19 cellular contexts compared by ENCODE assay signal in the genomic region with DNA sequence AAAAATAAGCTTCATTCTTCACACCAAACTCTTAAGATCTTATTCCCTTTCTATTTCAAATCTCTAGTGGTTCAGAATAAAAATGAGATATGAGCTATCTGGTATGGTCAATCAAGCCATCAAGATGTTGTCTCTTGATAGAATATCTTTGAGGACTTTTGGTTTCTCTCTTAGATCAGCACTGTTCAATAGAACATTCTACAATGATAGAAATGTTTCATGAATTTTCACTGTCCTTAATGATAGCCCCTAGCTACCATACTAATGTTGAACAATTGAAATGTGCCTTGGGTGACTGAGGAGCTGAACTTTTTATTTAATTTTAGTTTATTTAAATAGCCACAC. TPM values are rescaled to one million over a fixed set of nuclear protein-coding genes. Genes with fewer than 3 reads are reported as not detected.
A peak's percentile ranks its signal among the peaks of the same experiment; 100 is the strongest.
DNase-seq lines count a peak whose midpoint lies in the region; ATAC-seq and TF ChIP-seq lines count a peak whose summit lies in the region.
"Had no signal": no experiment of that assay in that cellular context is flagged by ENCODE, and none has a peak within 500 bp of the region (broad histone marks: within the 10 kb centered on the region; RNA-seq: fewer than 3 reads in every experiment).

No MANE protein-coding gene starts in this region.

- no peak overlapping the region for H2BK5ac ChIP-seq in IMR-90 (ENCODE audit: low read depth, low read length, poor library complexity, severe bottlenecking)

- H3K9me3 ChIP-seq in IMR-90 (ENCODE audit: control insufficient read depth, insufficient read depth, low read length): no peaks in the 10 kb centered on the region
- no peaks in the 10 kb centered on the region for H3K9me3 ChIP-seq in Karpas-422 (ENCODE audit: low read length)
- H3K9me3 ChIP-seq: HAP-1, neutrophil, thoracic aorta had no signal

- peak overlapping the region; percentile 27; the same call in 1 of the 2 replicates for H4K91ac ChIP-seq in IMR-90 (ENCODE audit: insufficient read depth, low read depth, low read length)

- no peak overlapping the region for H2BK20ac ChIP-seq in IMR-90 (ENCODE audit: low read depth, low read length)

- CTCF ChIA-PET in IMR-90 (lab: Yijun Ruan, JAX): interaction anchor here (0.6 kb wide), 1 partner anchor 9 kb away, joined by 4 read pairs; no protein-coding TSS in a partner anchor

- dilution Hi-C loops in IMR-90 (cut with HindIII; ENCODE audit: low sequenced_read_pairs, unreplicated experiment): no loop called here

- H3K79me1 ChIP-seq in IMR-90 (ENCODE audit: low read depth in 1 of 2, low read length in 2 of 2): no peaks in the 10 kb centered on the region

- H3K56ac ChIP-seq in IMR-90 (ENCODE audit: extremely low read depth, insufficient read depth, low read length): no peak overlapping the region

- intact Hi-C loops in IMR-90 (cut with micrococcal nuclease): no loop called here

- in situ Hi-C loops in IMR-90 (cut with MboI; ENCODE audit: low sequenced_read_pairs): no loop called here

- H3K27ac ChIP-seq in IMR-90 (ENCODE audit: insufficient read depth, low read length) (no peak overlapping the region), Karpas-422 (ENCODE audit: low read length) (no peak overlapping the region)
- H3K27ac ChIP-seq: neutrophil, thoracic aorta had no signal

- no peak for TF ChIP-seq CTCF in IMR-90 (conservative IDR thresholded peaks at IDR 0.05; ENCODE audit: low read depth, low read length)

- H3K4ac ChIP-seq in IMR-90 (ENCODE audit: low read depth, low read length): no peak overlapping the region

- DNase-seq in IMR-90: no peak
- no peak for DNase-seq in H4 (ENCODE audit: low spot score)
- no peak for DNase-seq in Karpas-422
- DNase-seq in HuH-7.5 (ENCODE audit: low spot score): no peak
- DNase-seq: activated CD4-positive, alpha-beta T cell treated with anti-CD3 and anti-CD28 coated beads, Interleukin-2, amount 50 U/mL, for 48 hours; activated effector memory CD4-positive, alpha-beta T cell treated with anti-CD3 and anti-CD28 coated beads, Interleukin-2, amount 50 U/mL, for 16 hours; amygdala; effector CD4-positive, alpha-beta T cell; NCI-H187 treated with DMSO at 0.1 percent for 48 hours; NCI-H446 treated with DMSO at 0.1 percent for 48 hours; Right ventricle myocardium superior; stimulated activated CD8-positive, alpha-beta memory T cell treated with anti-CD3 and anti-CD28 coated beads, Interleukin-4, amount 100 ng/mL, for 48 hours had no signal

- no peak for TF ChIP-seq POLR2A in IMR-90 (IDR thresholded peaks at IDR 0.05; ENCODE audit: low read depth, low read length)

- no peak overlapping the region for H2BK120ac ChIP-seq in IMR-90 (ENCODE audit: low read depth, low read length)

- H3K14ac ChIP-seq in IMR-90 (replicated peaks; ENCODE audit: low read depth, low read length): no peak overlapping the region

- H3K36me3 ChIP-seq in IMR-90 (ENCODE audit: control insufficient read depth, insufficient read depth, low read length) (peaks cover 8% of the 10 kb centered on the region), Karpas-422 (ENCODE audit: insufficient read depth, low read length) (peaks cover 15% of the 10 kb centered on the region; the same call in 1 of the 2 replicates)
- H3K36me3 ChIP-seq: HAP-1 had no signal

- no peak overlapping the region for H2AK9ac ChIP-seq in IMR-90 (replicated peaks; ENCODE audit: low read depth, low read length, poor library complexity)

- H4K8ac ChIP-seq in IMR-90 (ENCODE audit: low read depth in 2 of 2, low read length in 2 of 2): no peak overlapping the region

- no peak overlapping the region for H2AK5ac ChIP-seq in IMR-90 (ENCODE audit: low read depth, low read length)

- H3K9me1 ChIP-seq in IMR-90 (ENCODE audit: insufficient read depth, low read length): peaks cover 7% of the 10 kb centered on the region

- H3K18ac ChIP-seq in IMR-90 (ENCODE audit: low read depth, low read length): no peak overlapping the region

- H3K9me2 ChIP-seq in Karpas-422 (replicated peaks; ENCODE audit: insufficient read depth, low read length): no peaks in the 10 kb centered on the region

- H3K4me1 ChIP-seq in IMR-90 (ENCODE audit: control insufficient read depth, insufficient read depth, low read length): peaks cover 5% of the 10 kb centered on the region; the same call in 1 of the 2 replicates
- no peaks in the 10 kb centered on the region for H3K4me1 ChIP-seq in Karpas-422 (ENCODE audit: low read length)
- H3K4me1 ChIP-seq: HAP-1 had no signal

- H3K4me3 ChIP-seq in IMR-90 (ENCODE audit: insufficient read depth, low read depth, low read length) (no peak overlapping the region), Karpas-422 (ENCODE audit: low read length) (no peak overlapping the region)
- H3K4me3 ChIP-seq: HAP-1, thoracic aorta had no signal

- H3K79me2 ChIP-seq in Karpas-422 (ENCODE audit: low read length): no peaks in the 10 kb centered on the region

- H4K20me1 ChIP-seq in IMR-90 (ENCODE audit: insufficient read depth, low read length) (no peaks in the 10 kb centered on the region), Karpas-422 (ENCODE audit: insufficient read depth, low read depth, low read length) (no peaks in the 10 kb centered on the region)

- H4K5ac ChIP-seq in IMR-90 (ENCODE audit: low read depth, low read length): no peak overlapping the region

- H3K9ac ChIP-seq in IMR-90 (ENCODE audit: low read depth, low read length) (no peak overlapping the region), Karpas-422 (ENCODE audit: low read length) (no peak overlapping the region)

- H2BK15ac ChIP-seq in IMR-90 (ENCODE audit: low read depth, low read length): peak overlapping the region; percentile 68; the same call in 2 of the 3 replicates

- H3K23ac ChIP-seq in IMR-90 (ENCODE audit: low read depth, low read length): no peak overlapping the region

- POLR2A ChIA-PET in IMR-90 (lab: Charles Lee; ENCODE audit: unreplicated experiment): no interaction called here

- no peak for TF ChIP-seq RAD21 in IMR-90 (IDR thresholded peaks at IDR 0.05; ENCODE audit: low read length)

- ATAC-seq in GM18517 (IDR thresholded peaks at IDR 0.05; ENCODE audit: unreplicated experiment) (peak; percentile 14), GM18907 (IDR thresholded peaks at IDR 0.05; ENCODE audit: unreplicated experiment) (peak; percentile 11), HG02852 (IDR thresholded peaks at IDR 0.05; ENCODE audit: unreplicated experiment) (peak; percentile 30), IMR-90 (ENCODE audit: low read depth) (no peak), HG03135 (IDR thresholded peaks at IDR 0.05; ENCODE audit: unreplicated experiment) (no peak)

- H3K4me2 ChIP-seq in IMR-90 (ENCODE audit: low read depth, low read length) (no peak overlapping the region), Karpas-422 (ENCODE audit: low read depth, low read length, poor library complexity, severe bottlenecking) (no peak overlapping the region)

- no TSS peak for BruUV-seq in IMR-90 (replicated peaks; lab: Mats Ljungman, UMichigan)

- H2AFZ ChIP-seq in IMR-90 (replicated peaks; ENCODE audit: low read length, poor library complexity): no peak overlapping the region
- H2AFZ ChIP-seq in Karpas-422 (ENCODE audit: low read length): no peak overlapping the region

- H3K27me3 ChIP-seq in IMR-90 (ENCODE audit: control insufficient read depth, insufficient read depth, low read length) (no peaks in the 10 kb centered on the region), Karpas-422 (ENCODE audit: low read length) (no peaks in the 10 kb centered on the region)
- H3K27me3 ChIP-seq: neutrophil had no signal

TF ChIP-seq in IMR-90, 13 proteins besides CTCF, POLR2A, EP300 and RAD21:
- TF ChIP-seq CEBPB (IDR thresholded peaks at IDR 0.05; ENCODE audit: low read depth, low read length): no peak
- no peak for TF ChIP-seq BHLHE40 (IDR thresholded peaks at IDR 0.05; ENCODE audit: low read depth, low read length)
- no peak for TF ChIP-seq MAZ (IDR thresholded peaks at IDR 0.05; ENCODE audit: borderline replicate concordance, low read depth, low read length)
- no peak for TF ChIP-seq CHD1 (IDR thresholded peaks at IDR 0.05; ENCODE audit: low read depth, low read length)
- no peak for TF ChIP-seq ELK1 (IDR thresholded peaks at IDR 0.05; ENCODE audit: borderline replicate concordance, low read depth, low read length)
- no peak for TF ChIP-seq SMC3 (IDR thresholded peaks at IDR 0.05; ENCODE audit: low read depth, low read length)
- TF ChIP-seq, protein P1, sequence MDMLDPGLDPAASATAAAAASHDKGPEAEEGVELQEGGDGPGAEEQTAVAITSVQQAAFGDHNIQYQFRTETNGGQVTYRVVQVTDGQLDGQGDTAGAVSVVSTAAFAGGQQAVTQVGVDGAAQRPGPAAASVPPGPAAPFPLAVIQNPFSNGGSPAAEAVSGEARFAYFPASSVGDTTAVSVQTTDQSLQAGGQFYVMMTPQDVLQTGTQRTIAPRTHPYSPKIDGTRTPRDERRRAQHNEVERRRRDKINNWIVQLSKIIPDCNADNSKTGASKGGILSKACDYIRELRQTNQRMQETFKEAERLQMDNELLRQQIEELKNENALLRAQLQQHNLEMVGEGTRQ (IDR thresholded peaks at IDR 0.05; ENCODE audit: low read depth, low read length): no peak
- no peak for TF ChIP-seq NFE2L2 (IDR thresholded peaks at IDR 0.05; ENCODE audit: low read depth, low read length)
- no peak for TF ChIP-seq MAFK (IDR thresholded peaks at IDR 0.05; ENCODE audit: low read depth, low read length)

RNA-seq across cellular contexts. Expression of gene HINT3, which starts 24.1 kb away (rescaled TPM):
- total RNA-seq in IMR-90 (2012; rRNA removed): 6.5 and 9.4 TPM in 2 replicates
- 2.3 and 3.4 TPM in 2 replicates for polyA plus RNA-seq in IMR-90 (2012; rRNA removed)
- 2.0 and 2.6 TPM in 2 replicates for polyA plus RNA-seq in IMR-90 (2012; cell fraction: cytosol; rRNA removed)
- 0.77 and 1.2 TPM in 2 replicates for polyA plus RNA-seq in IMR-90 (2012; cell fraction: nucleus; rRNA removed; ENCODE audit: low replicate concordance)
- 10.0 and 10.6 TPM in 2 replicates for total RNA-seq in H4 (2014; rRNA removed; shearing (Covaris generic))
- total RNA-seq in Karpas-422 (2014; rRNA removed; shearing (Covaris generic); ENCODE audit: low replicate concordance): 16.5 and 22.0 TPM in 2 replicates

RNA-seq across cellular contexts. Expression of gene TRMT11, which starts 53.9 kb away (rescaled TPM):
- total RNA-seq in IMR-90 (2012; rRNA removed): 19.0 and 29.7 TPM in 2 replicates
- polyA plus RNA-seq in IMR-90 (2012; rRNA removed): 10.9 and 14.3 TPM in 2 replicates
- 2.1 and 3.4 TPM in 2 replicates for polyA plus RNA-seq in IMR-90 (2012; cell fraction: cytosol; rRNA removed)
- 3.1 and 42.8 TPM in 2 replicates for polyA plus RNA-seq in IMR-90 (2012; cell fraction: nucleus; rRNA removed; ENCODE audit: low replicate concordance)
- total RNA-seq in H4 (2014; rRNA removed; shearing (Covaris generic)): 18.4 and 19.1 TPM in 2 replicates
- total RNA-seq in Karpas-422 (2014; rRNA removed; shearing (Covaris generic); ENCODE audit: low replicate concordance): 70.6 and 140 TPM in 2 replicates

Comparison
In these comparisons a context has a peak if more than half of its experiments do, and no peak if none do; other contexts are left out.
1. ATAC-seq: peak in GM18517 (single experiment), GM18907 (single experiment) and HG02852 (single experiment); none in IMR-90 (single experiment) and HG03135 (single experiment).